21 cellular contexts compared by ENCODE assay signal in genomic region chr13:111548301-111548700, GRCh38.
DNase-seq lines count a peak whose midpoint lies in the region; TF ChIP-seq lines count a peak whose summit lies in the region.
"Had no signal": no experiment of that assay in that cellular context is flagged by ENCODE, and none has a peak within 500 bp of the region (broad histone marks: within the 10 kb centered on the region; RNA-seq: fewer than 3 reads in every experiment).

No MANE protein-coding gene starts in this region.

- DNase-seq in cardiac septum (ENCODE audit: low spot score) (peak; percentile 20), right atrium auricular region (ENCODE audit: low spot score) (no peak), neuronal stem cell (ENCODE audit: low spot score) (no peak), testis (no peak), mesothelial cell of epicardium (ENCODE audit: low spot score in 2 of 2, unreplicated experiment in 2 of 2) (no peak), DMS 273 (lab: John Stamatoyannopoulos, UW; ENCODE audit: unreplicated experiment) (no peak)
- DNase-seq: Caco-2; CD4-positive, CD25-positive, alpha-beta regulatory T cell; CD8-positive, alpha-beta T cell; DMS 273 treated with DMSO at 0.1 percent for 48 hours; DMS79; EL; GDM1; GM23248; H7; HCEC 1CT had no signal

- H3K9ac ChIP-seq in neuronal stem cell (ENCODE audit: low read depth, low read length, poor library complexity) = no peak overlapping the region
- H3K9ac ChIP-seq: BLaER1, GM23248 had no signal

- WGBS in neuronal stem cell (ENCODE audit: extremely low coverage in 2 of 2, insufficient read length in 2 of 2, insufficient replicate concordance in 1 of 2), 2 donors = no CpG with 5 or more reads among the region's 25 CpGs
- WGBS in testis, 2 donors = 70 to 72% methylated on average over 22 to 25 of the region's 25 CpGs

- H2AFZ ChIP-seq in neuronal stem cell (ENCODE audit: low read length) = no peak overlapping the region
- H2AFZ ChIP-seq: GM23248 had no signal

- H3K79me1 ChIP-seq in neuronal stem cell (ENCODE audit: low read depth, low read length) = no peaks in the 10 kb centered on the region

- no peaks in the 10 kb centered on the region for H3K36me3 Mint-ChIP-seq in mesothelial cell of epicardium
- H3K36me3 Mint-ChIP-seq: CD8-positive, alpha-beta T cell had no signal

- TF ChIP-seq POLR2A in testis (IDR thresholded peaks at IDR 0.05) = no peak

- H3K27ac ChIP-seq in right atrium auricular region (no peak overlapping the region), neuronal stem cell (replicated peaks; ENCODE audit: low read length) (no peak overlapping the region), testis (no peak overlapping the region)
- H3K27ac ChIP-seq: 22Rv1, BLaER1, C4-2B, GM23248 had no signal

- TF ChIP-seq CTCF in right atrium auricular region (IDR thresholded peaks at IDR 0.05) (no peak), testis (IDR thresholded peaks at IDR 0.05) (no peak), mesothelial cell of epicardium (IDR thresholded peaks at IDR 0.05; ENCODE audit: unreplicated experiment) (no peak)

- H3K18ac ChIP-seq in neuronal stem cell (ENCODE audit: low read length) = peak overlapping the region; percentile 83

- H3K36me3 ChIP-seq in right atrium auricular region (no peaks in the 10 kb centered on the region), neuronal stem cell (replicated peaks in 1 of 2; ENCODE audit: control insufficient read depth in 2 of 2, insufficient read depth in 2 of 2, low read length in 2 of 2) (no peaks in the 10 kb centered on the region), testis (ENCODE audit: low read depth, missing control alignments) (no peaks in the 10 kb centered on the region)
- H3K36me3 ChIP-seq: BLaER1 had no signal

- no peak overlapping the region for H2BK5ac ChIP-seq in neuronal stem cell (ENCODE audit: low read length)

- peak overlapping the region; percentile 32 for H3K23ac ChIP-seq in neuronal stem cell (ENCODE audit: low read depth, low read length, poor library complexity)

- peak overlapping the region; percentile 47 for H2BK120ac ChIP-seq in neuronal stem cell (ENCODE audit: low read depth, low read length)

- intact Hi-C loops in cardiac septum (cut with DNase I) = no loop called here
- intact Hi-C loops in testis (cut with DNase I; ENCODE audit: low total_unique reads) = no loop called here

- no peak overlapping the region for H3K4me3 ChIP-seq in right atrium auricular region
- H3K4me3 ChIP-seq in neuronal stem cell (ENCODE audit: low read length in 2 of 2) = no peak overlapping the region
- peak overlapping the region; percentile 4 to 41 for H3K4me3 ChIP-seq in testis
- H3K4me3 ChIP-seq: BLaER1, GM12878, GM23248 had no signal

- H2AK5ac ChIP-seq in neuronal stem cell (ENCODE audit: low read depth, low read length) = peak overlapping the region; percentile 72

- no peak overlapping the region for H2BK12ac ChIP-seq in neuronal stem cell (ENCODE audit: low read length)

- no peaks in the 10 kb centered on the region for H3K27me3 ChIP-seq in right atrium auricular region
- H3K27me3 ChIP-seq in neuronal stem cell (ENCODE audit: control insufficient read depth in 3 of 3, insufficient read depth in 3 of 3, low read depth in 1 of 3, low read length in 3 of 3) = peaks cover 0 to 9% (median 0%) of the 10 kb centered on the region in 3 experiments
- H3K27me3 ChIP-seq in testis = no peaks in the 10 kb centered on the region
- H3K27me3 ChIP-seq: BLaER1 had no signal

- H3K27me3 Mint-ChIP-seq in mesothelial cell of epicardium (ENCODE audit: low read depth) = peaks cover 34% of the 10 kb centered on the region
- H3K27me3 Mint-ChIP-seq: CD4-positive, CD25-positive, alpha-beta regulatory T cell had no signal

- no peak overlapping the region for H3K4ac ChIP-seq in neuronal stem cell (ENCODE audit: low read length)

- H3K4me2 ChIP-seq in neuronal stem cell (ENCODE audit: insufficient read depth, low read length, poor library complexity, severe bottlenecking) = no peak overlapping the region
- H3K4me2 ChIP-seq: BLaER1 had no signal

- H3K4me1 Mint-ChIP-seq in mesothelial cell of epicardium = no peaks in the 10 kb centered on the region
- H3K4me1 Mint-ChIP-seq: B cell; CD4-positive, CD25-positive, alpha-beta regulatory T cell had no signal

- peaks cover 14% of the 10 kb centered on the region for H3K9me3 Mint-ChIP-seq in mesothelial cell of epicardium

- H4K91ac ChIP-seq in neuronal stem cell (ENCODE audit: low read depth, low read length, poor library complexity) = no peak overlapping the region

- no peak overlapping the region for H3K4me3 Mint-ChIP-seq in mesothelial cell of epicardium
- H3K4me3 Mint-ChIP-seq: B cell; CD4-positive, CD25-positive, alpha-beta regulatory T cell; CD8-positive, alpha-beta T cell had no signal

- no peak overlapping the region for H4K8ac ChIP-seq in neuronal stem cell (ENCODE audit: low read depth, low read length)

- H3K4me1 ChIP-seq in right atrium auricular region (no peaks in the 10 kb centered on the region), neuronal stem cell (ENCODE audit: control insufficient read depth in 2 of 2, insufficient read depth in 1 of 2, low read depth in 1 of 2, low read length in 2 of 2) (no peaks in the 10 kb centered on the region), testis (no peaks in the 10 kb centered on the region)
- H3K4me1 ChIP-seq: Caco-2 had no signal

- H2BK15ac ChIP-seq in neuronal stem cell (ENCODE audit: low read length) = no peak overlapping the region

- H3K9me3 ChIP-seq in right atrium auricular region (no peaks in the 10 kb centered on the region), neuronal stem cell (replicated peaks in 1 of 2; ENCODE audit: control insufficient read depth in 2 of 2, insufficient read depth in 1 of 2, low read depth in 1 of 2, low read length in 2 of 2) (peaks cover 0 to 4% of the 10 kb centered on the region in 2 donors), testis (no peaks in the 10 kb centered on the region)
- H3K9me3 ChIP-seq: Caco-2 had no signal

- H3K27ac Mint-ChIP-seq in mesothelial cell of epicardium = no peak overlapping the region
- H3K27ac Mint-ChIP-seq: B cell; CD4-positive, CD25-positive, alpha-beta regulatory T cell; CD8-positive, alpha-beta T cell had no signal

- peak overlapping the region; percentile 25 for H3K14ac ChIP-seq in neuronal stem cell (ENCODE audit: low read length)

Comparison
In these comparisons a context has a peak if more than half of its experiments do, and no peak if none do; other contexts are left out.
1. H3K4me3 ChIP-seq: peak in testis (2 of 2); none in right atrium auricular region (0 of 2) and neuronal stem cell (0 of 2).